In the genomic region with DNA sequence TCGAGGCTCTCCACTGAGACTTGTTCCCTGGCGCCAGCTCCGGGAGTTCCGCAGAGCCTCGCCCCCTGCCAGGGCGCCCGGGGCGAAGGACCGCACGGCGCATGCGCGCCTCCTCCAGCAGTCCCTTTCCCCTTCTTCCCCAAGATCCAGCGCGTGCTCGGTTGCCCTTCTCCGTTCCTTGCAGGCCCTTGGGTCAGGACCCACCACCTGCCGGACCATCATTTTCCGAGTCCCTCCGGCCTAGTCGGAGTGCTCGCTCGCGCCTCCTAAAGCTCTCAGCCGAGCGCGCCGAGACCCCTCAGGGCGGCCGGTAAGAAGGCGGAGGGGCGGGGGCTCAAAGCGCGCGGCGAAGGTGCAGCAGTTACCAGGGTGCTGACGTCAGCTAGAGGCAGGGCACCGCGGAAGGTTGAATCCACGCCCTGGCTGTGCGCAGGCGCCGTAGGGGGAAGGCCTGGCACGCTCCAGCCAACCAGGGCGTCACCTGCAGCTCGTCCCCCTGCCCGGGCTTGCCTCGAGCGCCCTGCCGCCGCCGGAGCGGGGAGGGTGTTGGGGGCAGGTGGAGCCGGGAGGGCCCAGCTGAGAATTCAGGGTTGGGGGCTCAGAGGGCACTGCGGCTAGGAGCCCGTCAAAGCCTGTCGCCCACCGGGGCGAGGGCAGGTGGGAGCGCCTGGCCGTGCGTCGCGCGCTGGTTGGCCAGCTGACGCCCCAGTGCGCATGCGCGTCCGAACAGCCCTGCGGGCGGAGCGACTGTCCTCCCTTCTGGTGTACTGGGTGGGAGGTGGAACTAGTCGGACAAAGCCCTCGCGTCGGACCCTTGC, we compare ENCODE assay signal across 8 cellular contexts. TPM values are rescaled to one million over a fixed set of nuclear protein-coding genes. Genes with fewer than 3 reads are reported as not detected.
DNase-seq lines count a peak whose midpoint lies in the region; ATAC-seq, FAIRE-seq and TF ChIP-seq lines count a peak whose summit lies in the region.

A gene with protein sequence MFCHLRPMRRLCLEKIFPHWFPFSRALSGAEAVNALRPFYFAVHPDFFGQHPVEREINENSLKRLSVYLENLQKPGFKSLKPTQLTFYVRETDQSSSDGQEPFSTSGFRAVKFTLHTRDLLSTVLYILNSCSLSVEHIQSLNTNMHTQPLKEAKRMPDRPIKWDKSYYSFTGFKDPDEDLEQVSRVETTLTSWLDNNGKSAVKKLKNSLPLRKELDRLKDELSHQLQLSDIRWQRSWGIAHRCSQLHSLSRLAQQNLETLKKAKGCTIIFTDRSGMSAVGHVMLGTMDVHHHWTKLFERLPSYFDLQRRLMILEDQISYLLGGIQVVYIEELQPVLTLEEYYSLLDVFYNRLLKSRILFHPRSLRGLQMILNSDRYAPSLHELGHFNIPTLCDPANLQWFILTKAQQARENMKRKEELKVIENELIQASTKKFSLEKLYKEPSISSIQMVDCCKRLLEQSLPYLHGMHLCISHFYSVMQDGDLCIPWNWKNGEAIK (plus strand): TSS at position 757 of the 818 bp plus-strand sequence. CDS start 16,017 bp downstream, outside the sequence.

- peaks cover 0 to 3% (median 0%) of the 10 kb centered on the region in 4 experiments; a peak in 1 of 8 replicates for H3K36me3 ChIP-seq in H1 (ENCODE audit: control insufficient read depth in 2 of 4, insufficient read depth in 4 of 4, low read length in 3 of 4)
- H3K36me3 ChIP-seq in mesendoderm (ENCODE audit: control insufficient read depth, insufficient read depth, low read length): no peaks in the 10 kb centered on the region

- no peak within 1 kb of the TSS; the same call in 1 of the 2 replicates for H2AFZ ChIP-seq in H1 (ENCODE audit: low read length)

- H2BK120ac ChIP-seq in H1 (replicated peaks; ENCODE audit: low read depth, low read length): no peak within 1 kb of the TSS
- no peak within 1 kb of the TSS for H2BK120ac ChIP-seq in mesendoderm (ENCODE audit: low read depth, low read length)

- 2% methylated on average over 59 of the region's 77 CpGs; no CpG with 5 or more reads in 1 of the 2 experiments for WGBS in H1 (ENCODE audit: extremely low coverage in 1 of 2, insufficient coverage in 1 of 2, insufficient read length in 1 of 2, insufficient replicate concordance in 2 of 2, low coverage in 1 of 2, low lambda C conversion rate in 2 of 2, missing lambda C conversion rate in 1 of 2), 2 experiments
- no CpG with 5 or more reads among the region's 77 CpGs for WGBS in mesendoderm (ENCODE audit: extremely low coverage, insufficient coverage, low lambda C conversion rate)

- H4K5ac ChIP-seq in H1 (ENCODE audit: insufficient read length, low read depth, low read length) (peak within 1 kb of the TSS; percentile 92), mesendoderm (ENCODE audit: low read length) (no peak within 1 kb of the TSS)

- H2AK5ac ChIP-seq in H1 (ENCODE audit: low read depth, low read length): no peak within 1 kb of the TSS
- no peak within 1 kb of the TSS for H2AK5ac ChIP-seq in mesendoderm (ENCODE audit: low read length)

- TF ChIP-seq EP300 in H1 (IDR thresholded peaks at IDR 0.05; ENCODE audit: borderline replicate concordance in 1 of 2, low read depth in 2 of 2, low read length in 2 of 2): peak in 1 of 2 experiments; percentile 28; a peak in 1 of 3 replicates

- peak within 1 kb of the TSS; percentile 99 for H3K18ac ChIP-seq in H1 (ENCODE audit: extremely low read depth, low read length)
- H3K18ac ChIP-seq in mesendoderm (ENCODE audit: low read length): peak within 1 kb of the TSS; percentile 55

- H4K20me1 ChIP-seq in H1 (replicated peaks in 1 of 2; ENCODE audit: control insufficient read depth in 1 of 2, insufficient read depth in 2 of 2, low read length in 2 of 2): no peaks in the 10 kb centered on the region

- H4K8ac ChIP-seq in H1 (ENCODE audit: extremely low read depth, insufficient read depth, low read length) (peak within 1 kb of the TSS; percentile 97), mesendoderm (ENCODE audit: low read depth, low read length) (no peak within 1 kb of the TSS)

- 0 out of 2 replicates have a peak within 1 kb of the TSS, but pooled peaks have one; percentile 84 for H2BK15ac ChIP-seq in H1 (ENCODE audit: low read length)
- H2BK15ac ChIP-seq in mesendoderm (replicated peaks; ENCODE audit: low read depth): no peak within 1 kb of the TSS

- H3K4ac ChIP-seq in H1 (replicated peaks; ENCODE audit: insufficient read length, low read depth, low read length) (peak within 1 kb of the TSS; percentile 87), mesendoderm (ENCODE audit: low read depth, low read length) (peak within 1 kb of the TSS; percentile 10)

- H3K23ac ChIP-seq in H1 (ENCODE audit: insufficient read length) (no peak within 1 kb of the TSS), mesendoderm (ENCODE audit: low read length) (no peak within 1 kb of the TSS)

- H3K14ac ChIP-seq in H1 (ENCODE audit: insufficient read length): no peak within 1 kb of the TSS

- FAIRE-seq in H1 (lab: Jason Lieb, UNC): peak; percentile 73

- ATAC-seq in GM21360 (IDR thresholded peaks at IDR 0.05; ENCODE audit: unreplicated experiment): peak; percentile 91

- DNase-seq in COLO829 (ENCODE audit: low spot score): peak; percentile 100
- DNase-seq in HT1080 (ENCODE audit: low read depth): peak; percentile 95
- DNase-seq in NOMO-1 treated with DMSO at 0.1 percent for 48 hours (lab: John Stamatoyannopoulos, UW; ENCODE audit: unreplicated experiment): peak; percentile 97
- peak; percentile 86 to 97 (median 92) for DNase-seq in activated CD8-positive, alpha-beta memory T cell treated with anti-CD3 and anti-CD28 coated beads for 48 hours (ENCODE audit: low read depth in 2 of 3, low spot score in 2 of 3)
- peak; percentile 98 for DNase-seq in H1 (ENCODE audit: low read depth in 1 of 2, low spot score in 2 of 2)
- DNase-seq in mesendoderm: peak; percentile 99
- DNase-seq in stimulated activated CD8-positive, alpha-beta memory T cell treated with anti-CD3 and anti-CD28 coated beads, Interleukin-15, amount 100 ng/mL, for 1 hour (ENCODE audit: low read depth): peak; percentile 95

- H2BK5ac ChIP-seq in H1 (ENCODE audit: low read depth, low read length): peak within 1 kb of the TSS; percentile 98
- peak within 1 kb of the TSS; percentile 95 for H2BK5ac ChIP-seq in mesendoderm (ENCODE audit: low read length)

- H3K23me2 ChIP-seq in H1 (ENCODE audit: low read depth, low read length): no peaks in the 10 kb centered on the region

- CTCF ChIA-PET in H1 (lab: Charles Lee; ENCODE audit: partially characterized antibody): interaction anchor here (1.7 to 5.5 kb wide), 2 partner anchors 14 to 18 kb away, joined by 3 to 20 read pairs; no protein-coding TSS in a partner anchor

- H2BK20ac ChIP-seq in H1 (ENCODE audit: low read length): no peak within 1 kb of the TSS

- TF ChIP-seq RAD21 in H1 (IDR thresholded peaks at IDR 0.05 in 1 of 2, conservative IDR thresholded peaks at IDR 0.05 in 1 of 2; ENCODE audit: low read depth in 2 of 2, low read length in 2 of 2): no peak

- peak within 1 kb of the TSS; percentile 62 to 92 (median 84) for H3K9ac ChIP-seq in H1 (replicated peaks in 1 of 4; ENCODE audit: extremely low read depth in 1 of 4, low read depth in 3 of 4, low read length in 3 of 4)
- peak within 1 kb of the TSS; percentile 94 for H3K9ac ChIP-seq in mesendoderm (ENCODE audit: low read length)

- no peaks in the 10 kb centered on the region for H3K9me3 ChIP-seq in H1 (ENCODE audit: insufficient read depth in 2 of 2, low read depth in 1 of 2, low read length in 1 of 2)

- H3K79me2 ChIP-seq in H1 (ENCODE audit: control insufficient read depth in 1 of 2, insufficient read depth in 2 of 2, low read length in 2 of 2) (peaks cover 0 to 28% of the 10 kb centered on the region in 2 experiments; a peak in 3 of 4 replicates), mesendoderm (ENCODE audit: control insufficient read depth, insufficient read depth, low read length) (no peaks in the 10 kb centered on the region)

- no peaks in the 10 kb centered on the region for H3K79me1 ChIP-seq in H1 (ENCODE audit: low read depth, low read length)
- H3K79me1 ChIP-seq in mesendoderm (ENCODE audit: low read length): no peaks in the 10 kb centered on the region

- 0 out of 2 replicates have a peak within 1 kb of the TSS, but pooled peaks have one; percentile 85 for H2BK12ac ChIP-seq in H1 (ENCODE audit: low read depth, low read length)

- no peak for TF ChIP-seq CTCF in H1 (IDR thresholded peaks at IDR 0.05; ENCODE audit: control extremely low read depth in 1 of 3, insufficient read depth in 1 of 3, low read depth in 1 of 3, low read length in 3 of 3)

- no peaks in the 10 kb centered on the region for H3K27me3 ChIP-seq in H1 (replicated peaks in 1 of 4; ENCODE audit: control insufficient read depth in 3 of 4, extremely low read depth in 1 of 4, insufficient read depth in 3 of 4, low read length in 3 of 4)
- no peaks in the 10 kb centered on the region for H3K27me3 ChIP-seq in mesendoderm (ENCODE audit: insufficient read depth, low read length, poor library complexity)

- H3K4me1 ChIP-seq in H1 (replicated peaks in 1 of 4; ENCODE audit: control insufficient read depth in 3 of 4, insufficient read depth in 4 of 4, low read length in 3 of 4): peaks cover 0 to 6% (median 3%) of the 10 kb centered on the region in 4 experiments; a peak in 4 of 7 replicates
- H3K4me1 ChIP-seq in mesendoderm (ENCODE audit: control insufficient read depth, low read depth, low read length): no peaks in the 10 kb centered on the region

- POLR2A ChIA-PET in H1 (lab: Charles Lee; ENCODE audit: partially characterized antibody): interaction anchor here (0.6 to 2.0 kb wide), 17 partner anchors 17 to 423 kb away, joined by 3 to 7 read pairs (median 4); a partner anchor contains a TSS

- peak within 1 kb of the TSS; percentile 82 for H4K91ac ChIP-seq in H1 (replicated peaks; ENCODE audit: insufficient read length, low read length)

- H3K4me2 ChIP-seq in H1 (ENCODE audit: insufficient read depth in 1 of 2, low read depth in 2 of 2, low read length in 2 of 2) (peak within 1 kb of the TSS; percentile 70), mesendoderm (ENCODE audit: low read length) (peak within 1 kb of the TSS; percentile 70)

- H3K56ac ChIP-seq in H1 (replicated peaks; ENCODE audit: insufficient read length, low read depth, low read length) (peak within 1 kb of the TSS; percentile 97), mesendoderm (ENCODE audit: low read length) (peak within 1 kb of the TSS; percentile 100)

- peak within 1 kb of the TSS; percentile 95 for H3K27ac ChIP-seq in H1 (ENCODE audit: low read depth, low read length)
- peak within 1 kb of the TSS; percentile 96 for H3K27ac ChIP-seq in mesendoderm (ENCODE audit: low read depth, low read length)

- TF ChIP-seq POLR2A in H1 (IDR thresholded peaks at IDR 0.05; ENCODE audit: control extremely low read depth in 1 of 2, low read depth in 2 of 2, low read length in 2 of 2): peak; percentile 86 to 89

- H3K4me3 ChIP-seq in H1 (ENCODE audit: extremely low read depth in 1 of 4, insufficient read depth in 2 of 4, low read depth in 3 of 4, low read length in 4 of 4) (peak within 1 kb of the TSS; percentile 58 to 80 (median 71)), mesendoderm (ENCODE audit: low read length) (peak within 1 kb of the TSS; percentile 90)

RNA-seq across cellular contexts. Expression of the gene that starts here (rescaled TPM):
- total RNA-seq in HT1080 (2014; rRNA removed; shearing (Covaris generic)): 11.7 and 13.9 TPM in 2 replicates
- 19.7 and 26.2 TPM in 2 replicates for polyA plus RNA-seq in HT1080 (2015; cell fraction: cytosol; rRNA removed)
- 13.1 and 16.0 TPM in 2 replicates for polyA plus RNA-seq in HT1080 (2015; cell fraction: nucleus; rRNA removed)
- 21.7 and 22.1 TPM in 2 replicates for total RNA-seq in H1 (2021; fragmentation: NEBNext Ultra II Directional; extraction: Animal tissue kit (Norgen Biotek cat#: 25700))
- 5.8 and 6.9 TPM in 2 replicates for polyA plus RNA-seq in H1 (2011; rRNA removed)
- 8.4 TPM for polyA plus RNA-seq in H1 (2011; cell fraction: cytosol; rRNA removed)
- polyA plus RNA-seq in H1 (2011; cell fraction: nucleus; rRNA removed): 13.9 TPM
- polyA plus RNA-seq in H1 (2012, experiment 1 of 2): 8.6 to 14.4 TPM (median 10.3 TPM) in 4 replicates
- 2.7 TPM for polyA plus RNA-seq in H1 (2012, experiment 2 of 2)
- polyA plus RNA-seq in H1 (2013, experiment 1 of 2): 11.7 TPM
- 10.4 TPM for polyA plus RNA-seq in H1 (2013, experiment 2 of 2)
- 13.2 and 19.9 TPM in 2 replicates for polyA minus RNA-seq in H1 (2011; rRNA and poly(A)+ RNA removed)
- 21.7 TPM for polyA minus RNA-seq in H1 (2011; cell fraction: cytosol; rRNA and poly(A)+ RNA removed)
- polyA minus RNA-seq in H1 (2011; cell fraction: nucleus; rRNA and poly(A)+ RNA removed): 54.0 TPM
- polyA plus RNA-seq in mesendoderm (2013, experiment 1 of 2): 10.8 TPM
- 12.3 TPM for polyA plus RNA-seq in mesendoderm (2013, experiment 2 of 2)

Comparison
In these comparisons a context has a peak if more than half of its experiments do, and no peak if none do; other contexts are left out.
1. Peak in every context shown above with its lines: DNase-seq, ATAC-seq, H3K4me3 ChIP-seq and H3K27ac ChIP-seq.